In the genomic region with DNA sequence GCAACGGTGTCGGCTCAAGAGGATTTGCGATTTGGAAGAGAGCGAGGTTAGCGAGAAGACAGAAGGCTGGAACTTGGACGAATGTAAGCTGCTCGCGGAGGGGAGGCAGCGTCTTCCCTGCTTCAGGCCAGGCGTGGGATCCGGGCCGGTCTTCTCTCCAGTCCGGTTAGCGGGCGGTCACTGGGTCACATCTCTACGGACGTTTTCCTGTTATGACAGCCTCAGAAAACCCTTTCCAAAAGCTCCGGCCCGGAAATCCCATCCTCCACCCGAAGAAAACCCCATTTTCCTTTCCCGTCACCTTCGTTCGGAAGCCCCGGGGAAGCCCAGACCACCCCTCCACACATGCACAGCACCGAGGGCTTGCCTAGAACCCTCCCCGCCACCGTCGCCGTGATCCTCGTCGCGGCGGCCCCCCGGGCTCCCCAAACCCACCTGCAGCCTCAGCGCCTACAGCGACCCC, we compare ENCODE assay signal across 8 cellular contexts. TPM values are rescaled to one million over a fixed set of nuclear protein-coding genes. Genes with fewer than 3 reads are reported as not detected.
DNase-seq lines count a peak whose midpoint lies in the region; ATAC-seq, FAIRE-seq and TF ChIP-seq lines count a peak whose summit lies in the region.

No MANE protein-coding gene starts in this region.

- H3K27me3 ChIP-seq in MG63 (no peaks in the 10 kb centered on the region), keratinocyte (ENCODE audit: control insufficient read depth, extremely low read depth, insufficient read depth, low read length) (no peaks in the 10 kb centered on the region)

- intact Hi-C loops in MCF 10A (cut with micrococcal nuclease): no loop called here

- H3K9me3 ChIP-seq in MG63 (no peaks in the 10 kb centered on the region), keratinocyte (ENCODE audit: control insufficient read depth, low read depth, low read length) (no peaks in the 10 kb centered on the region)

- H3K79me2 ChIP-seq in keratinocyte (ENCODE audit: control insufficient read depth, insufficient read depth, low read length): peaks cover 45% of the 10 kb centered on the region

- DNase-seq in DMS79 treated with DMSO at 0.1 percent for 48 hours (lab: John Stamatoyannopoulos, UW) (peak; percentile 75), DMS79 (lab: John Stamatoyannopoulos, UW) (no peak), MG63 (peak; percentile 13), MCF 10A (ENCODE audit: unreplicated experiment) (no peak), keratinocyte (ENCODE audit: low read depth, low spot score) (no peak), occipital lobe (lab: John Stamatoyannopoulos, UW) (no peak)
- peak; percentile 43 for DNase-seq in stimulated activated naive CD8-positive, alpha-beta T cell treated with anti-CD3 and anti-CD28 coated beads, Interleukin-15, Interleukin-2, amounts not matched to agents 100 U/mL and 50 U/mL, for 24 hours

- TSS peak; percentile 59 for BruUV-seq in MCF 10A (replicated peaks; lab: Mats Ljungman, UMichigan)

- FAIRE-seq in keratinocyte (lab: Jason Lieb, UNC): no peak

- POLR2A ChIA-PET in MCF 10A (lab: Yijun Ruan, JAX): interaction anchor here (0.6 to 10.2 kb wide), 24 partner anchors 9 to 1836 kb away, joined by 3 to 176 read pairs (median 4); partner anchors contain the start of genes ATXN3, GOLGA5, LYSET and MOAP1

- H3K4me2 ChIP-seq in keratinocyte (ENCODE audit: control insufficient read depth, extremely low read depth, insufficient read depth, low read depth, low read length): peak overlapping the region; percentile 77

- peak overlapping the region; percentile 98 for H3K9ac ChIP-seq in keratinocyte (ENCODE audit: control insufficient read depth, extremely low read depth, insufficient read depth, low read length)

- peaks cover 3% of the 10 kb centered on the region for H3K4me1 ChIP-seq in keratinocyte (ENCODE audit: control insufficient read depth, extremely low read depth, insufficient read depth, low read length)

- dilution Hi-C loops in keratinocyte (cut with MboI; ENCODE audit: extremely low pct_ligation_motif_present, low sequenced_read_pairs): no loop called here

- H3K4me3 ChIP-seq in MG63 (peak overlapping the region; percentile 94), keratinocyte (ENCODE audit: control insufficient read depth in 2 of 3, extremely low read depth in 1 of 3, insufficient read depth in 2 of 3, low read depth in 1 of 3, low read length in 3 of 3) (peak overlapping the region; percentile 85 to 97 (median 94))

- peak overlapping the region; percentile 99 for H3K27ac Mint-ChIP-seq in MCF 10A (ENCODE audit: low read depth, unreplicated experiment)

- no peaks in the 10 kb centered on the region for H3K9me1 ChIP-seq in keratinocyte (ENCODE audit: control insufficient read depth, extremely low read depth, insufficient read depth, low read length)

- H3K4me3 Mint-ChIP-seq in MCF 10A (ENCODE audit: unreplicated experiment): peak overlapping the region; percentile 82

- no peaks in the 10 kb centered on the region for H4K20me1 ChIP-seq in keratinocyte (ENCODE audit: control insufficient read depth, extremely low read depth, insufficient read depth, low read length)

- ATAC-seq in GM21576 (IDR thresholded peaks at IDR 0.05; ENCODE audit: unreplicated experiment): peak; percentile 14
- ATAC-seq in stimulated activated naive CD8-positive, alpha-beta T cell treated with anti-CD3 and anti-CD28 coated beads, Interleukin-15, Interleukin-2, amounts not matched to agents 100 U/mL and 50 U/mL, for 24 hours: peak; percentile 17

- no peak for TF ChIP-seq CTCF in MCF 10A (IDR thresholded peaks at IDR 0.05; ENCODE audit: unreplicated experiment)
- no peak for TF ChIP-seq CTCF in keratinocyte (optimal IDR thresholded peaks at IDR 0.05 in 1 of 3, IDR thresholded peaks at IDR 0.05 in 1 of 3, conservative IDR thresholded peaks at IDR 0.05 in 1 of 3; ENCODE audit: extremely low read depth in 1 of 3, insufficient read depth in 2 of 3, low read length in 3 of 3)

- peaks cover 18% of the 10 kb centered on the region for H3K4me1 Mint-ChIP-seq in MCF 10A (ENCODE audit: insufficient read depth, unreplicated experiment)

- H3K36me3 Mint-ChIP-seq in MCF 10A (ENCODE audit: insufficient read depth, unreplicated experiment): peaks cover 39% of the 10 kb centered on the region

- CTCF ChIA-PET in MCF 10A (lab: Yijun Ruan, JAX): interaction anchor here (0.8 to 1.9 kb wide), 3 partner anchors 13 to 569 kb away, joined by 3 to 5 read pairs (median 5); no protein-coding TSS in a partner anchor

- peak overlapping the region; percentile 99 for H2AFZ ChIP-seq in keratinocyte (ENCODE audit: control insufficient read depth, low read length)

- H3K36me3 ChIP-seq in MG63: peaks cover 17% of the 10 kb centered on the region
- H3K36me3 ChIP-seq in keratinocyte (ENCODE audit: control insufficient read depth in 2 of 2, extremely low read depth in 1 of 2, insufficient read depth in 2 of 2, low read length in 2 of 2): peaks cover 3 to 8% of the 10 kb centered on the region in 2 experiments

- no peaks in the 10 kb centered on the region for H3K9me3 Mint-ChIP-seq in MCF 10A (ENCODE audit: unreplicated experiment)

- H3K27ac ChIP-seq in keratinocyte (ENCODE audit: control insufficient read depth, insufficient read depth, low read length): peak overlapping the region; percentile 80

- no peaks in the 10 kb centered on the region for H3K27me3 Mint-ChIP-seq in MCF 10A (ENCODE audit: insufficient read depth, unreplicated experiment)

RNA-seq across cellular contexts. Expression of gene NDUFB1, which starts 0.3 kb away (rescaled TPM):
- total RNA-seq in MG63 (2014; rRNA removed; shearing (Covaris generic); ENCODE audit: low replicate concordance): 29.7 and 177 TPM in 2 replicates
- 130 and 134 TPM in 2 replicates for total RNA-seq in MCF 10A (2022)
- 269 to 555 TPM (median 393 TPM) in 3 replicates for polyA plus RNA-seq in keratinocyte
- polyA plus RNA-seq in keratinocyte (2011; ENCODE audit: low read depth): 155 TPM
- polyA plus RNA-seq in keratinocyte (2011; cell fraction: cytosol; rRNA removed): 428 and 503 TPM in 2 replicates
- polyA plus RNA-seq in keratinocyte (2011; cell fraction: nucleus; rRNA removed): 144 and 190 TPM in 2 replicates
- polyA plus RNA-seq in keratinocyte (2012; ENCODE audit: low replicate concordance): 323 and 401 TPM in 2 replicates
- 25.2 to 74.5 TPM (median 49.1 TPM) in 3 replicates for polyA minus RNA-seq in keratinocyte
- polyA minus RNA-seq in keratinocyte (2011; cell fraction: cytosol; rRNA and poly(A)+ RNA removed): 36.1 TPM
- polyA minus RNA-seq in keratinocyte (2011; cell fraction: nucleus; rRNA and poly(A)+ RNA removed): 12.6 and 12.8 TPM in 2 replicates
- total RNA-seq in occipital lobe: 158 TPM

RNA-seq across cellular contexts. Expression of gene CPSF2, which starts 0.5 kb away (rescaled TPM):
- 39.2 and 67.6 TPM in 2 replicates for total RNA-seq in MG63 (2014; rRNA removed; shearing (Covaris generic); ENCODE audit: low replicate concordance)
- 116 and 121 TPM in 2 replicates for total RNA-seq in MCF 10A (2022)
- 33.8 to 67.9 TPM (median 35.4 TPM) in 3 replicates for polyA plus RNA-seq in keratinocyte
- 56.8 TPM for polyA plus RNA-seq in keratinocyte (2011; ENCODE audit: low read depth)
- polyA plus RNA-seq in keratinocyte (2011; cell fraction: cytosol; rRNA removed): 21.3 and 42.3 TPM in 2 replicates
- polyA plus RNA-seq in keratinocyte (2011; cell fraction: nucleus; rRNA removed): 30.8 and 43.6 TPM in 2 replicates
- 30.6 and 49.7 TPM in 2 replicates for polyA plus RNA-seq in keratinocyte (2012; ENCODE audit: low replicate concordance)
- 28.4 to 51.7 TPM (median 29.8 TPM) in 3 replicates for polyA minus RNA-seq in keratinocyte
- polyA minus RNA-seq in keratinocyte (2011; cell fraction: cytosol; rRNA and poly(A)+ RNA removed): 24.7 TPM
- 16.9 and 53.4 TPM in 2 replicates for polyA minus RNA-seq in keratinocyte (2011; cell fraction: nucleus; rRNA and poly(A)+ RNA removed)
- 19.3 TPM for total RNA-seq in occipital lobe

RNA-seq across cellular contexts. Expression of gene ATXN3, which starts 14.9 kb away (rescaled TPM):
- 8.3 and 22.0 TPM in 2 replicates for total RNA-seq in MG63 (2014; rRNA removed; shearing (Covaris generic); ENCODE audit: low replicate concordance)
- total RNA-seq in MCF 10A (2022) (24.9 and 31.6 TPM in 2 replicates), occipital lobe (35.1 TPM)
- polyA plus RNA-seq in keratinocyte: 13.6 to 27.6 TPM (median 17.4 TPM) in 3 replicates
- polyA plus RNA-seq in keratinocyte (2011; ENCODE audit: low read depth): 58.8 TPM
- polyA plus RNA-seq in keratinocyte (2011; cell fraction: cytosol; rRNA removed): 13.3 and 26.1 TPM in 2 replicates
- 18.2 and 24.7 TPM in 2 replicates for polyA plus RNA-seq in keratinocyte (2011; cell fraction: nucleus; rRNA removed)
- polyA plus RNA-seq in keratinocyte (2012; ENCODE audit: low replicate concordance): 21.2 and 30.5 TPM in 2 replicates
- 1.2 to 50.2 TPM (median 8.8 TPM) in 3 replicates for polyA minus RNA-seq in keratinocyte
- polyA minus RNA-seq in keratinocyte (2011; cell fraction: cytosol; rRNA and poly(A)+ RNA removed): 8.2 TPM
- polyA minus RNA-seq in keratinocyte (2011; cell fraction: nucleus; rRNA and poly(A)+ RNA removed): 16.8 and 30.3 TPM in 2 replicates

Comparison
In these comparisons a context has a peak if more than half of its experiments do, and no peak if none do; other contexts are left out.
1. DNase-seq: peak in DMS79 treated with DMSO at 0.1 percent for 48 hours (single experiment), MG63 (single experiment) and stimulated activated naive CD8-positive, alpha-beta T cell treated with anti-CD3 and anti-CD28 coated beads, Interleukin-15, Interleukin-2, amounts not matched to agents 100 U/mL and 50 U/mL, for 24 hours (single experiment); none in DMS79 (single experiment), MCF 10A (single experiment), keratinocyte (single experiment) and occipital lobe (single experiment).